In the genomic region with DNA sequence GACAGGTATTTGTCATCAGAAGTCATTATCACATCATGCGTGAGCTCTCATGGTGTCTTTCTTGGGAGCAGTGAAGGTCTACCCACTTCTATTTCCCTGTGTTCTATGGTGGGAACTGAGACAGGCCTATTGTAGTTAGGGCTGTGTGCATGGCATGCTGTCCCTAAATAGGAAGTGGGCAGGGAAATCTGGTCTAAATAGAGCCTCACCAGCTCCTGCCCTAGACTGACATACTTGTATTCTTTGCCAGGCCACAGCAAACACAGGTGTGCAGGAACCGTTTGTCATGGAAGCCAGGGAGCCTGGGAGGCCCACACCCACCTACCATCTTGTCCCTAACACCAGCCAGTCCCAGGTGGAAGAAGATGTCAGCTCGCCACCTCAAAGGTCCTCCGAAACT, we compare ENCODE assay signal across 13 cellular contexts. TPM values are rescaled to one million over a fixed set of nuclear protein-coding genes. Genes with fewer than 3 reads are reported as not detected.
A peak's percentile ranks its signal among the peaks of the same experiment; 100 is the strongest.
DNase-seq lines count a peak whose midpoint lies in the region; ATAC-seq and TF ChIP-seq lines count a peak whose summit lies in the region.
"Had no signal": no experiment of that assay in that cellular context is flagged by ENCODE, and none has a peak within 500 bp of the region (broad histone marks: within the 10 kb centered on the region; RNA-seq: fewer than 3 reads in every experiment).

No MANE protein-coding gene starts in this region.

- DNase-seq in CD4-positive, CD25-positive, alpha-beta regulatory T cell: no peak
- DNase-seq in CD8-positive, alpha-beta T cell: no peak
- DNase-seq in activated CD8-positive, alpha-beta T cell treated with anti-CD3 and anti-CD28 coated beads for 36 hours: no peak
- peak; percentile 79 for DNase-seq in myocyte (ENCODE audit: low read depth)
- DNase-seq in kidney glomerular epithelial cell (lab: John Stamatoyannopoulos, UW): no peak
- no peak for DNase-seq in upper lobe of left lung
- DNase-seq: foreskin melanocyte, NCI-H1694 treated with DMSO at 0.1 percent for 48 hours, NCI-H510A treated with DMSO at 0.1 percent for 48 hours had no signal

- no peak for TF ChIP-seq EP300 in upper lobe of left lung (IDR thresholded peaks at IDR 0.05)

- H3K9me3 ChIP-seq in CD4-positive, CD25-positive, alpha-beta regulatory T cell (ENCODE audit: control insufficient read depth in 2 of 2, low read length in 2 of 2): no peaks in the 10 kb centered on the region
- no peaks in the 10 kb centered on the region for H3K9me3 ChIP-seq in CD8-positive, alpha-beta T cell (ENCODE audit: low read length)
- no peaks in the 10 kb centered on the region for H3K9me3 ChIP-seq in upper lobe of left lung
- H3K9me3 ChIP-seq: thoracic aorta had no signal

- peak overlapping the region; percentile 82 for H3K27ac ChIP-seq in CD4-positive, CD25-positive, alpha-beta regulatory T cell (ENCODE audit: insufficient read depth, low read length, poor library complexity, severe bottlenecking)
- peak overlapping the region; percentile 42 for H3K27ac ChIP-seq in CD8-positive, alpha-beta T cell (ENCODE audit: low read depth, low read length)
- peak overlapping the region in 2 of 4 donors; percentile 65 to 77 for H3K27ac ChIP-seq in upper lobe of left lung
- H3K27ac ChIP-seq: parathyroid adenoma had no signal

- no peak for TF ChIP-seq POLR2A in upper lobe of left lung (IDR thresholded peaks at IDR 0.05)

- intact Hi-C loops in CD8-positive, alpha-beta T cell (cut with DNase I, micrococcal nuclease): no loop called here
- intact Hi-C loops in activated CD8-positive, alpha-beta T cell treated with anti-CD3 and anti-CD28 coated beads for 36 hours (cut with micrococcal nuclease): no loop called here

- WGBS in upper lobe of left lung, 2 donors: 90 to 97% methylated on average over 4 of the region's 4 CpGs

- no peak for ATAC-seq in CD4-positive, CD25-positive, alpha-beta regulatory T cell (ENCODE audit: low read depth in 2 of 2)
- ATAC-seq in CD8-positive, alpha-beta T cell: no peak
- ATAC-seq in activated CD8-positive, alpha-beta T cell treated with anti-CD3 and anti-CD28 coated beads for 36 hours: no peak
- ATAC-seq in GM21786 (IDR thresholded peaks at IDR 0.05; ENCODE audit: unreplicated experiment) (no peak), upper lobe of left lung (ENCODE audit: low FRiP score in 2 of 2) (no peak)
- ATAC-seq: Panc1 had no signal

- H3K27me3 Mint-ChIP-seq in CD4-positive, CD25-positive, alpha-beta regulatory T cell: no peaks in the 10 kb centered on the region
- H3K27me3 Mint-ChIP-seq in CD8-positive, alpha-beta T cell (ENCODE audit: low read depth): no peaks in the 10 kb centered on the region
- H3K27me3 Mint-ChIP-seq in activated CD8-positive, alpha-beta T cell treated with anti-CD3 and anti-CD28 coated beads for 36 hours: no peaks in the 10 kb centered on the region

- H3K27ac Mint-ChIP-seq in CD4-positive, CD25-positive, alpha-beta regulatory T cell: peak overlapping the region; percentile 93 to 98 (median 98)
- peak overlapping the region; percentile 96 for H3K27ac Mint-ChIP-seq in CD8-positive, alpha-beta T cell
- peak overlapping the region; percentile 96 for H3K27ac Mint-ChIP-seq in activated CD8-positive, alpha-beta T cell treated with anti-CD3 and anti-CD28 coated beads for 36 hours

- peaks cover 14% of the 10 kb centered on the region for H3K36me3 ChIP-seq in CD4-positive, CD25-positive, alpha-beta regulatory T cell (ENCODE audit: control insufficient read depth, insufficient read depth, low read length)
- H3K36me3 ChIP-seq in CD8-positive, alpha-beta T cell (ENCODE audit: insufficient read depth, low read length): peaks cover 6% of the 10 kb centered on the region
- H3K36me3 ChIP-seq in upper lobe of left lung: peaks cover 0 to 30% (median 10%) of the 10 kb centered on the region in 4 donors

- CTCF ChIA-PET in CD8-positive, alpha-beta T cell (lab: Charles Lee): interaction anchor here (0.8 to 8.3 kb wide), 7 partner anchors 9 to 54 kb away, joined by 3 to 41 read pairs (median 9); partner anchors contain the start of genes PRMT7, SLC7A6 and SLC7A6OS
- CTCF ChIA-PET in activated CD8-positive, alpha-beta T cell treated with anti-CD3 and anti-CD28 coated beads for 36 hours (lab: Charles Lee): interaction anchor here (1.3 to 8.5 kb wide), 3 partner anchors 10 to 55 kb away, joined by 6 to 97 read pairs (median 43); partner anchors contain the start of gene SLC7A6

- POLR2A ChIA-PET in CD8-positive, alpha-beta T cell (lab: Charles Lee): interaction anchor here (1.1 to 5.7 kb wide), 4 partner anchors 11 to 37 kb away, joined by 3 to 85 read pairs (median 24); partner anchors contain the start of genes PRMT7, SLC7A6 and SLC7A6OS
- POLR2A ChIA-PET in activated CD8-positive, alpha-beta T cell treated with anti-CD3 and anti-CD28 coated beads for 36 hours (lab: Charles Lee): interaction anchor here (0.7 to 5.9 kb wide), 8 partner anchors 10 to 255 kb away, joined by 3 to 42 read pairs (median 4); partner anchors contain the start of gene SLC7A6

- H3K4me1 ChIP-seq in CD4-positive, CD25-positive, alpha-beta regulatory T cell (ENCODE audit: control insufficient read depth, insufficient read depth, low read length, poor library complexity, severe bottlenecking): peaks cover 84% of the 10 kb centered on the region
- peaks cover 77% of the 10 kb centered on the region for H3K4me1 ChIP-seq in CD8-positive, alpha-beta T cell (ENCODE audit: insufficient read depth, low read length)
- H3K4me1 ChIP-seq in upper lobe of left lung: peaks cover 20 to 53% (median 31%) of the 10 kb centered on the region in 4 donors

- H3K27me3 ChIP-seq in CD4-positive, CD25-positive, alpha-beta regulatory T cell (ENCODE audit: control insufficient read depth, insufficient read depth, low read length): no peaks in the 10 kb centered on the region
- H3K27me3 ChIP-seq in CD8-positive, alpha-beta T cell (ENCODE audit: insufficient read depth, low read length): no peaks in the 10 kb centered on the region
- no peaks in the 10 kb centered on the region for H3K27me3 ChIP-seq in upper lobe of left lung

- H3K36me3 Mint-ChIP-seq in CD4-positive, CD25-positive, alpha-beta regulatory T cell: peaks cover 34% of the 10 kb centered on the region
- H3K36me3 Mint-ChIP-seq in CD8-positive, alpha-beta T cell: peaks cover 55% of the 10 kb centered on the region
- peaks cover 54% of the 10 kb centered on the region for H3K36me3 Mint-ChIP-seq in activated CD8-positive, alpha-beta T cell treated with anti-CD3 and anti-CD28 coated beads for 36 hours (ENCODE audit: low read depth)

- peak overlapping the region; percentile 60 for H3K4me3 ChIP-seq in CD4-positive, CD25-positive, alpha-beta regulatory T cell (ENCODE audit: low read depth, low read length)
- peak overlapping the region; percentile 47 for H3K4me3 ChIP-seq in CD8-positive, alpha-beta T cell (ENCODE audit: low read depth, low read length)
- no peak overlapping the region for H3K4me3 ChIP-seq in upper lobe of left lung
- H3K4me3 ChIP-seq: thoracic aorta had no signal

- H3K4me1 Mint-ChIP-seq in CD4-positive, CD25-positive, alpha-beta regulatory T cell: peaks cover 24 to 81% (median 55%) of the 10 kb centered on the region in 4 donors
- H3K4me1 Mint-ChIP-seq in CD8-positive, alpha-beta T cell (ENCODE audit: low read depth): peaks cover 67% of the 10 kb centered on the region
- H3K4me1 Mint-ChIP-seq in activated CD8-positive, alpha-beta T cell treated with anti-CD3 and anti-CD28 coated beads for 36 hours (ENCODE audit: low read depth): peaks cover 75% of the 10 kb centered on the region

- H3K4me3 Mint-ChIP-seq in CD4-positive, CD25-positive, alpha-beta regulatory T cell: peak overlapping the region; percentile 50 to 88 (median 71)
- H3K4me3 Mint-ChIP-seq in CD8-positive, alpha-beta T cell: peak overlapping the region; percentile 70
- no peak overlapping the region for H3K4me3 Mint-ChIP-seq in activated CD8-positive, alpha-beta T cell treated with anti-CD3 and anti-CD28 coated beads for 36 hours

- no peaks in the 10 kb centered on the region for H3K9me3 Mint-ChIP-seq in CD4-positive, CD25-positive, alpha-beta regulatory T cell
- H3K9me3 Mint-ChIP-seq in CD8-positive, alpha-beta T cell: no peaks in the 10 kb centered on the region
- H3K9me3 Mint-ChIP-seq in activated CD8-positive, alpha-beta T cell treated with anti-CD3 and anti-CD28 coated beads for 36 hours: no peaks in the 10 kb centered on the region

- TF ChIP-seq CTCF in CD8-positive, alpha-beta T cell (IDR thresholded peaks at IDR 0.05): no peak
- no peak for TF ChIP-seq CTCF in activated CD8-positive, alpha-beta T cell treated with anti-CD3 and anti-CD28 coated beads for 36 hours (IDR thresholded peaks at IDR 0.05)
- TF ChIP-seq CTCF in upper lobe of left lung (IDR thresholded peaks at IDR 0.05): no peak

RNA-seq across cellular contexts. Expression of gene SLC7A6, which starts 10.1 kb away (rescaled TPM):
- total RNA-seq in CD4-positive, CD25-positive, alpha-beta regulatory T cell: 141 TPM
- 10 to 100 TPM; 10.7 to 21.4 (median 17.4) TPM for polyA plus RNA-seq in CD4-positive, CD25-positive, alpha-beta regulatory T cell
- 100 to 1,000 TPM; 115 to 119 TPM for total RNA-seq in CD8-positive, alpha-beta T cell
- 10 to 100 TPM; 73.8 to 76.9 TPM for total RNA-seq in activated CD8-positive, alpha-beta T cell treated with anti-CD3 and anti-CD28 coated beads for 36 hours
- 28.0 and 36.4 TPM in 2 replicates for total RNA-seq in myocyte
- 24.6 TPM for polyA plus RNA-seq in myocyte (2012)
- total RNA-seq in upper lobe of left lung: 100 to 1,000 TPM in 1 of 6 donors, 10 to 100 TPM in 5; 44.9 to 109 (median 49.5) TPM

RNA-seq across cellular contexts. Expression of gene PLA2G15, which starts 29.3 kb away (rescaled TPM):
- total RNA-seq in CD4-positive, CD25-positive, alpha-beta regulatory T cell: 9.4 TPM
- polyA plus RNA-seq in CD4-positive, CD25-positive, alpha-beta regulatory T cell: 10 to 100 TPM in 1 of 4 donors, 1 to 10 TPM in 3; 7.5 to 10.3 (median 8.8) TPM
- total RNA-seq in CD8-positive, alpha-beta T cell: 1 to 10 TPM; 5.1 to 6.0 TPM
- total RNA-seq in activated CD8-positive, alpha-beta T cell treated with anti-CD3 and anti-CD28 coated beads for 36 hours: 1 to 10 TPM; 6.7 to 6.8 TPM
- total RNA-seq in myocyte (127 and 180 TPM in 2 replicates), upper lobe of left lung (10 to 100 TPM; 25.6 to 84.8 (median 57.5) TPM)
- polyA plus RNA-seq in myocyte (2012): 72.6 TPM

RNA-seq across cellular contexts. Expression of gene SLC7A6OS, which starts 36.3 kb away (rescaled TPM):
- 38.4 TPM for total RNA-seq in CD4-positive, CD25-positive, alpha-beta regulatory T cell
- 10 to 100 TPM; 23.7 to 28.0 (median 26.8) TPM for polyA plus RNA-seq in CD4-positive, CD25-positive, alpha-beta regulatory T cell
- 10 to 100 TPM; 39.4 to 44.2 TPM for total RNA-seq in CD8-positive, alpha-beta T cell
- 10 to 100 TPM; 20.2 to 23.1 TPM for total RNA-seq in activated CD8-positive, alpha-beta T cell treated with anti-CD3 and anti-CD28 coated beads for 36 hours
- 19.3 and 21.3 TPM in 2 replicates for total RNA-seq in myocyte
- polyA plus RNA-seq in myocyte (2012): 12.5 TPM
- total RNA-seq in upper lobe of left lung: 10 to 100 TPM in 5 of 6 donors, 1 to 10 TPM in 1; 9.9 to 35.6 (median 18.5) TPM

RNA-seq across cellular contexts. Expression of gene PRMT7, which starts 36.4 kb away (rescaled TPM):
- 53.8 TPM for total RNA-seq in CD4-positive, CD25-positive, alpha-beta regulatory T cell
- 10 to 100 TPM; 32.4 to 34.8 (median 34.1) TPM for polyA plus RNA-seq in CD4-positive, CD25-positive, alpha-beta regulatory T cell
- 10 to 100 TPM; 53.8 to 58.7 TPM for total RNA-seq in CD8-positive, alpha-beta T cell
- 10 to 100 TPM; 67.4 to 78.4 TPM for total RNA-seq in activated CD8-positive, alpha-beta T cell treated with anti-CD3 and anti-CD28 coated beads for 36 hours
- total RNA-seq in myocyte (48.9 and 59.6 TPM in 2 replicates), upper lobe of left lung (100 to 1,000 TPM in 1 of 6 donors, 10 to 100 TPM in 5; 26.9 to 166 (median 38.8) TPM)
- 44.8 TPM for polyA plus RNA-seq in myocyte (2012)

RNA-seq across cellular contexts. Expression of gene ESRP2, which starts 38.5 kb away (rescaled TPM):
- not detected for total RNA-seq in CD4-positive, CD25-positive, alpha-beta regulatory T cell
- polyA plus RNA-seq in CD4-positive, CD25-positive, alpha-beta regulatory T cell: under 1 TPM; 0.10 to 0.99 (median 0.33) TPM
- total RNA-seq in CD8-positive, alpha-beta T cell: not detected
- under 1 TPM; 0.65 to 0.77 TPM for total RNA-seq in activated CD8-positive, alpha-beta T cell treated with anti-CD3 and anti-CD28 coated beads for 36 hours
- total RNA-seq in myocyte: 0.11 TPM in 1 of 2 replicates, not detected in the other
- 0.35 TPM for polyA plus RNA-seq in myocyte (2012)
- 100 to 1,000 TPM in 1 of 6 donors, 10 to 100 TPM in 5; 54.2 to 102 (median 64.4) TPM for total RNA-seq in upper lobe of left lung

Comparison
In these comparisons a context has a peak if more than half of its experiments do, and no peak if none do; other contexts are left out.
1. H3K4me3 ChIP-seq: peak in CD4-positive, CD25-positive, alpha-beta regulatory T cell (single experiment) and CD8-positive, alpha-beta T cell (single experiment); none in upper lobe of left lung (0 of 4).
2. Peak in every context shown above with its lines, with median percentiles within 50 percentile points of each other: H3K27ac Mint-ChIP-seq.